Comparison of ENCODE assay signal across 25 cellular contexts in the genomic region with DNA sequence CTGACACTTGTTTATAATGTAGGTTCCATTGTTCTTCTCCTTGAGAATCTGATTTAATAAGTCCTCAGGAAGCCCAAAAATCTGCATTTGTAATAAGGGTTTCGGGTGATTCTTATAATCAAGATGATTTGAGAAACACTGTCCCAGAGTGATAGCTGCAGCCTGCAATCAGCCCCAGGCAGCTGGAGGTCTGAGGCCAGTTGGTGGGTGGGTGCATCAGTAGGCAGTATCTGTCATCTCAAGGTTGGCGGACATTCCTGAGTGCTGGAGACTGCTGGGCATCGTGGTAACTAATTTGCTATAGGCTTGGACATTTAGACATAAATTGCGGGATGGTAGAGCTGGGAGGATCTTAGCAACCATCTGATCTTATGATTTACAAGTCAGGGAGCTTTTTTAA. TPM values are rescaled to one million over a fixed set of nuclear protein-coding genes. Genes with fewer than 3 reads are reported as not detected.
DNase-seq lines count a peak whose midpoint lies in the region; ATAC-seq lines count a peak whose summit lies in the region.
"Had no signal": no experiment of that assay in that cellular context is flagged by ENCODE, and none has a peak within 500 bp of the region (broad histone marks: within the 10 kb centered on the region; RNA-seq: fewer than 3 reads in every experiment).

No MANE protein-coding gene starts in this region.

- peaks cover 17% of the 10 kb centered on the region for H3K27me3 Mint-ChIP-seq in activated T-cell treated with anti-CD3 and anti-CD28 coated beads, Interleukin-2, amount 50 U/mL, for 72 hours (ENCODE audit: low read depth)
- H3K27me3 Mint-ChIP-seq in T-cell = no peaks in the 10 kb centered on the region
- no peaks in the 10 kb centered on the region for H3K27me3 Mint-ChIP-seq in activated naive CD8-positive, alpha-beta T cell treated with anti-CD3 and anti-CD28 coated beads, Interleukin-2, amount 50 U/mL, for 24 hours
- H3K27me3 Mint-ChIP-seq in stimulated activated naive CD8-positive, alpha-beta T cell treated with anti-CD3 and anti-CD28 coated beads, Interleukin-15, amount 100 ng/mL, for 72 hours = peaks cover 7% of the 10 kb centered on the region
- H3K27me3 Mint-ChIP-seq: activated CD4-positive, alpha-beta T cell treated with anti-CD3 and anti-CD28 coated beads, Interleukin-2, amount 10 ng/mL, durations not matched to agents 7 days and 5 days; naive thymus-derived CD4-positive, alpha-beta T cell had no signal

- peak overlapping the region; percentile 70 to 84 for H3K4me3 Mint-ChIP-seq in activated T-cell treated with anti-CD3 and anti-CD28 coated beads, Interleukin-2, amount 50 U/mL, for 72 hours
- peak overlapping the region; percentile 59 to 76 (median 62) for H3K4me3 Mint-ChIP-seq in T-cell
- H3K4me3 Mint-ChIP-seq in activated naive CD8-positive, alpha-beta T cell treated with anti-CD3 and anti-CD28 coated beads, Interleukin-2, amount 50 U/mL, for 24 hours = peak overlapping the region; percentile 83
- H3K4me3 Mint-ChIP-seq in stimulated activated naive CD8-positive, alpha-beta T cell treated with anti-CD3 and anti-CD28 coated beads, Interleukin-15, amount 100 ng/mL, for 72 hours = peak overlapping the region; percentile 14 to 77
- H3K4me3 Mint-ChIP-seq: endodermal cell, H9 had no signal

- H3K4me1 Mint-ChIP-seq in activated T-cell treated with anti-CD3 and anti-CD28 coated beads, Interleukin-2, amount 50 U/mL, for 72 hours (ENCODE audit: low read depth) = peaks cover 84% of the 10 kb centered on the region
- H3K4me1 Mint-ChIP-seq in T-cell = peaks cover 66 to 83% (median 71%) of the 10 kb centered on the region in 3 donors
- peaks cover 86% of the 10 kb centered on the region for H3K4me1 Mint-ChIP-seq in activated naive CD8-positive, alpha-beta T cell treated with anti-CD3 and anti-CD28 coated beads, Interleukin-2, amount 50 U/mL, for 24 hours
- H3K4me1 Mint-ChIP-seq in stimulated activated naive CD8-positive, alpha-beta T cell treated with anti-CD3 and anti-CD28 coated beads, Interleukin-15, amount 100 ng/mL, for 72 hours = peaks cover 69% of the 10 kb centered on the region
- H3K4me1 Mint-ChIP-seq: endodermal cell, H9 had no signal

- H3K36me3 Mint-ChIP-seq in activated T-cell treated with anti-CD3 and anti-CD28 coated beads, Interleukin-2, amount 50 U/mL, for 72 hours (ENCODE audit: insufficient read depth in 2 of 2) = peaks cover 10 to 14% of the 10 kb centered on the region in 2 donors
- H3K36me3 Mint-ChIP-seq in T-cell = no peaks in the 10 kb centered on the region
- peaks cover 26% of the 10 kb centered on the region for H3K36me3 Mint-ChIP-seq in activated naive CD8-positive, alpha-beta T cell treated with anti-CD3 and anti-CD28 coated beads, Interleukin-2, amount 50 U/mL, for 24 hours (ENCODE audit: low read depth)

- no peak for DNase-seq in activated T-cell treated with anti-CD3 and anti-CD28 coated beads, Interleukin-2, amount 50 U/mL, for 72 hours
- no peak for DNase-seq in activated T-cell treated with anti-CD3 and anti-CD28 coated beads, Interleukin-2, amount 50 U/mL, for 1 hour
- no peak for DNase-seq in T-cell
- no peak for DNase-seq in activated naive CD8-positive, alpha-beta T cell treated with anti-CD3 and anti-CD28 coated beads, Interleukin-2, amount 50 U/mL, for 24 hours
- no peak for DNase-seq in stimulated activated naive CD8-positive, alpha-beta T cell treated with anti-CD3 and anti-CD28 coated beads, Interleukin-15, amount 100 ng/mL, for 72 hours
- no peak for DNase-seq in cerebellar nuclear complex (lab: John Stamatoyannopoulos, UW)
- no peak for DNase-seq in NCI-H510A (lab: John Stamatoyannopoulos, UW)
- DNase-seq: activated CD4-positive, alpha-beta T cell treated with anti-CD3 and anti-CD28 coated beads, Interleukin-2, amount 10 ng/mL, durations not matched to agents 7 days and 5 days; adrenal gland; brain microvascular endothelial cell; endodermal cell; H9; islet precursor cell; left ventricle myocardium superior; naive thymus-derived CD4-positive, alpha-beta T cell; NCI-H1436 treated with DMSO at 0.1 percent for 48 hours; NCI-H524 treated with DMSO at 0.1 percent for 48 hours; small intestine; stimulated activated CD4-positive, alpha-beta T cell treated with anti-CD3 and anti-CD28 coated beads, Interleukin-2, amount 100 ng/mL, for 24 hours; uterus had no signal

- POLR2A ChIA-PET in T-cell (lab: Charles Lee) = no interaction called here

- peaks cover 3 to 9% of the 10 kb centered on the region in 2 donors for H3K9me3 Mint-ChIP-seq in activated T-cell treated with anti-CD3 and anti-CD28 coated beads, Interleukin-2, amount 50 U/mL, for 72 hours
- peaks cover 0 to 4% (median 0%) of the 10 kb centered on the region in 3 donors for H3K9me3 Mint-ChIP-seq in T-cell
- peaks cover 5% of the 10 kb centered on the region for H3K9me3 Mint-ChIP-seq in activated naive CD8-positive, alpha-beta T cell treated with anti-CD3 and anti-CD28 coated beads, Interleukin-2, amount 50 U/mL, for 24 hours
- H3K9me3 Mint-ChIP-seq in stimulated activated naive CD8-positive, alpha-beta T cell treated with anti-CD3 and anti-CD28 coated beads, Interleukin-15, amount 100 ng/mL, for 72 hours = peaks cover 0 to 12% of the 10 kb centered on the region in 2 donors
- H3K9me3 Mint-ChIP-seq: endodermal cell had no signal

- CTCF ChIA-PET in T-cell (lab: Charles Lee) = interaction anchor here in 1 of 2 donors (0.9 to 1.4 kb wide), 2 partner anchors 10 to 13 kb away, joined by 3 to 4 read pairs; no protein-coding TSS in a partner anchor

- no peak overlapping the region for H3K27ac Mint-ChIP-seq in activated T-cell treated with anti-CD3 and anti-CD28 coated beads, Interleukin-2, amount 50 U/mL, for 72 hours
- peak overlapping the region; percentile 53 to 89 for H3K27ac Mint-ChIP-seq in T-cell
- peak overlapping the region; percentile 20 for H3K27ac Mint-ChIP-seq in activated naive CD8-positive, alpha-beta T cell treated with anti-CD3 and anti-CD28 coated beads, Interleukin-2, amount 50 U/mL, for 24 hours
- H3K27ac Mint-ChIP-seq in stimulated activated naive CD8-positive, alpha-beta T cell treated with anti-CD3 and anti-CD28 coated beads, Interleukin-15, amount 100 ng/mL, for 72 hours = peak overlapping the region in 1 of 2 donors; percentile 3
- H3K27ac Mint-ChIP-seq: endodermal cell, H9 had no signal

- no peak for ATAC-seq in activated T-cell treated with anti-CD3 and anti-CD28 coated beads, Interleukin-2, amount 50 U/mL, for 72 hours (replicated peaks in 1 of 2)
- ATAC-seq in T-cell (replicated peaks in 1 of 4) = no peak
- ATAC-seq in activated naive CD8-positive, alpha-beta T cell treated with anti-CD3 and anti-CD28 coated beads, Interleukin-2, amount 50 U/mL, for 24 hours = no peak
- ATAC-seq in stimulated activated naive CD8-positive, alpha-beta T cell treated with anti-CD3 and anti-CD28 coated beads, Interleukin-15, amount 100 ng/mL, for 72 hours = no peak
- ATAC-seq in HG02588 (IDR thresholded peaks at IDR 0.05; ENCODE audit: unreplicated experiment) = no peak
- ATAC-seq: left ventricle myocardium superior; naive thymus-derived CD4-positive, alpha-beta T cell had no signal

RNA-seq across cellular contexts. Expression of a gene that starts 2.7 kb away (rescaled TPM):
- total RNA-seq in activated T-cell treated with anti-CD3 and anti-CD28 coated beads, Interleukin-2, amount 50 U/mL, for 72 hours = 1 to 10 TPM; 7.6 to 9.5 TPM
- total RNA-seq in T-cell = 1 to 10 TPM; 2.5 to 9.9 (median 6.4) TPM
- total RNA-seq: fibroblast of lung, H9, osteoblast, renal cortical epithelial cell, temporal lobe had no signal

RNA-seq across cellular contexts. Expression of a gene that starts 52.7 kb away (rescaled TPM):
- under 1 TPM in 1 of 2 donors, not detected in 1; 0.14 TPM for total RNA-seq in activated T-cell treated with anti-CD3 and anti-CD28 coated beads, Interleukin-2, amount 50 U/mL, for 72 hours
- under 1 TPM in 2 of 5 donors, not detected in 3; 0.09 to 0.13 TPM for total RNA-seq in T-cell
- total RNA-seq: adrenal gland, fibroblast of lung, H9, left ventricle myocardium superior, osteoblast had no signal
